Comparison of ENCODE assay signal across 1 cellular context in genomic region chr2:130756041-130756720, GRCh38.
TF ChIP-seq lines count a peak whose summit lies in the region.

No MANE protein-coding gene starts in this region.

TF ChIP-seq in HEK293, 187 proteins besides CTCF, POLR2A, EP300 and RAD21 (continued from another document):
- peak; percentile 74 for TF ChIP-seq REST (tag by site-specific recombination; IDR thresholded peaks at IDR 0.05)
- peak; percentile 61 for TF ChIP-seq GLIS1 (tag by site-specific recombination; IDR thresholded peaks at IDR 0.05)
- TF ChIP-seq ZNF423 (tag by site-specific recombination; IDR thresholded peaks at IDR 0.05) = no peak
- TF ChIP-seq ZIC2 (tag by site-specific recombination; IDR thresholded peaks at IDR 0.05) = peak; percentile 44
